27 cellular contexts compared by ENCODE assay signal in the genomic region with DNA sequence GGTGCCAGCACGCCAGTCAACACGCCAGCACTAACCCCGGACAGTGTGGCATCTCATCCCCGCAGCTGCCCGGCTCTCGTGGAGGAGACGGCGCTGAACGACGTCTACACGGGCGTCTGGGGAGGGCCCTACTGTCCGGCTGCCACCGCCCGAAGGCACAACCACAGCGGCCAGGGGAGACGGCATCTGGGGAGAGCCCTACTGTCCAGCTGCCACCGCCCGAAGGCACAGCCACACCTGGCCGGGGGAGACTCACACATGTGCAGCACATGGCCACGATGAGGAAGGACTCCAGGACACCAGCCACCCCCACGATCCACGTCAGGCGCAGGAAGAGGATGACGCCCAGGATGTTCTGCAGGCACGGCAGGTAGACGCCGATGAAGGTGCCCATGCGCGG.
"Had no signal": no experiment of that assay in that cellular context is flagged by ENCODE, and none has a peak within 500 bp of the region (broad histone marks: within the 10 kb centered on the region; RNA-seq: fewer than 3 reads in every experiment).

No MANE protein-coding gene starts in this region.

- FAIRE-seq: pancreas, small intestine had no signal

- H3K36me3 Mint-ChIP-seq: natural killer cell treated with Interleukin-12 subunit alpha and Interleukin-12 subunit beta and Interleukin-15 and Interleukin-18, amount 100 ng/mL, for 72 hours had no signal

- DNase-seq: heart left ventricle; islet precursor cell; left cardiac atrium; midbrain; mucosa of descending colon; naive thymus-derived CD4-positive, alpha-beta T cell; nucleus accumbens; pancreas; posterior cingulate gyrus; retina; right cardiac atrium; sigmoid colon; spleen; stimulated activated CD4-positive, alpha-beta T cell treated with anti-CD3 and anti-CD28 coated beads, Interleukin-4, amount 100 ng/mL, for 24 hours; stimulated activated naive CD8-positive, alpha-beta T cell treated with anti-CD3 and anti-CD28 coated beads, Interleukin-15, Interleukin-2, amounts not matched to agents 100 U/mL and 50 U/mL, for 24 hours; stomach; thyroid gland; transverse colon had no signal

- H3K27me3 ChIP-seq: heart left ventricle, hepatocyte, pancreas, sigmoid colon, spleen, stomach, testis, thyroid gland, transverse colon, upper lobe of left lung, vagina had no signal

- H3K4me2 ChIP-seq: hepatocyte had no signal

- H2AFZ ChIP-seq: hepatocyte had no signal

- ATAC-seq: naive thymus-derived CD4-positive, alpha-beta T cell; natural killer cell treated with Interleukin-12 subunit alpha and Interleukin-12 subunit beta and Interleukin-15 and Interleukin-18, amount 100 ng/mL, for 72 hours; right cardiac atrium; stimulated activated memory B cell treated with anti-CD40 and anti-IgM and Interleukin-4, amounts not matched to agents 10 μg/mL and 1 μg/mL and 100 μg/mL, for 72 hours; stimulated activated naive CD8-positive, alpha-beta T cell treated with anti-CD3 and anti-CD28 coated beads, Interleukin-15, Interleukin-2, amounts not matched to agents 100 U/mL and 50 U/mL, for 24 hours had no signal

- H3K27ac ChIP-seq: hepatocyte, prostate gland, sigmoid colon, testis, thyroid gland, upper lobe of left lung, vagina had no signal

- H3K9me3 ChIP-seq: heart left ventricle, mucosa of descending colon, pancreas, prostate gland, sigmoid colon, spleen, stomach, testis, thyroid gland, transverse colon, upper lobe of left lung, vagina had no signal

- H3K79me2 ChIP-seq: hepatocyte had no signal

- H3K27ac Mint-ChIP-seq: natural killer cell treated with Interleukin-12 subunit alpha and Interleukin-12 subunit beta and Interleukin-15 and Interleukin-18, amount 100 ng/mL, for 72 hours; stimulated activated memory B cell treated with anti-CD40 and anti-IgM and Interleukin-4, amounts not matched to agents 10 μg/mL and 1 μg/mL and 100 μg/mL, for 72 hours had no signal

- H3K4me1 ChIP-seq: prostate gland, sigmoid colon had no signal

- H3K4me3 ChIP-seq: heart left ventricle, hepatocyte, lung, mucosa of descending colon, pancreas, prostate gland, sigmoid colon, spleen, stomach, testis, thyroid gland, transverse colon, upper lobe of left lung, vagina had no signal

- H3K27me3 Mint-ChIP-seq: naive thymus-derived CD4-positive, alpha-beta T cell; natural killer cell treated with Interleukin-12 subunit alpha and Interleukin-12 subunit beta and Interleukin-15 and Interleukin-18, amount 100 ng/mL, for 72 hours; stimulated activated memory B cell treated with anti-CD40 and anti-IgM and Interleukin-4, amounts not matched to agents 10 μg/mL and 1 μg/mL and 100 μg/mL, for 72 hours had no signal

- H3K4me3 Mint-ChIP-seq: naive thymus-derived CD4-positive, alpha-beta T cell; natural killer cell treated with Interleukin-12 subunit alpha and Interleukin-12 subunit beta and Interleukin-15 and Interleukin-18, amount 100 ng/mL, for 72 hours; stimulated activated memory B cell treated with anti-CD40 and anti-IgM and Interleukin-4, amounts not matched to agents 10 μg/mL and 1 μg/mL and 100 μg/mL, for 72 hours had no signal
